Comparison of ENCODE assay signal across 26 cellular contexts in genomic region chrX:110013968-110014367, GRCh38.
"Had no signal": no experiment of that assay in that cellular context is flagged by ENCODE, and none has a peak within 500 bp of the region (broad histone marks: within the 10 kb centered on the region; RNA-seq: fewer than 3 reads in every experiment).

No MANE protein-coding gene starts in this region.

- H3K27ac Mint-ChIP-seq: activated CD8-positive, alpha-beta T cell treated with anti-CD3 and anti-CD28 coated beads for 36 hours; activated naive CD4-positive, alpha-beta T cell treated with anti-CD3 and anti-CD28 coated beads for 36 hours; activated naive CD4-positive, alpha-beta T cell treated with anti-CD3 and anti-CD28 coated beads, Interleukin-2, amount 50 U/mL, for 24 hours; activated naive CD8-positive, alpha-beta T cell treated with anti-CD3 and anti-CD28 coated beads for 36 hours; activated naive CD8-positive, alpha-beta T cell treated with anti-CD3 and anti-CD28 coated beads, Interleukin-2, amount 50 U/mL, for 24 hours; activated T-helper 1 cell treated with anti-CD3 and anti-CD28 coated beads, Interleukin-12 subunit alpha, Interleukin-12 subunit beta, Interleukin-2, Interleukin-4 antibody, amounts not matched to agents 30 ng/mL and 10 ng/mL and 1 ng/mL, durations not matched to agents 14 hours and 24 hours and 36 hours; activated T-helper 2 cell treated with anti-CD3 and anti-CD28 coated beads, Interferon-gamma antibody, Interleukin-2, Interleukin-4, amounts not matched to agents 10 μg/mL and 5 μg/mL and 100 μg/mL, durations not matched to agents 14 hours and 24 hours and 36 hours; WTC11 had no signal

- H3K27ac ChIP-seq: adrenal gland, brain microvascular endothelial cell, epithelial cell of prostate had no signal

- H3K4me3 Mint-ChIP-seq: activated CD8-positive, alpha-beta T cell treated with anti-CD3 and anti-CD28 coated beads for 36 hours; activated naive CD4-positive, alpha-beta T cell treated with anti-CD3 and anti-CD28 coated beads for 36 hours; activated naive CD4-positive, alpha-beta T cell treated with anti-CD3 and anti-CD28 coated beads, Interleukin-2, amount 50 U/mL, for 24 hours; activated naive CD8-positive, alpha-beta T cell treated with anti-CD3 and anti-CD28 coated beads for 36 hours; activated naive CD8-positive, alpha-beta T cell treated with anti-CD3 and anti-CD28 coated beads, Interleukin-2, amount 50 U/mL, for 24 hours; activated T-helper 1 cell treated with anti-CD3 and anti-CD28 coated beads, Interleukin-12 subunit alpha, Interleukin-12 subunit beta, Interleukin-2, Interleukin-4 antibody, amounts not matched to agents 30 ng/mL and 10 ng/mL and 1 ng/mL, durations not matched to agents 14 hours and 24 hours and 36 hours; central memory CD8-positive, alpha-beta T cell; WTC11 had no signal

- DNase-seq: activated CD4-positive, alpha-beta T cell treated with anti-CD3 and anti-CD28 coated beads for 48 hours; activated CD4-positive, alpha-beta T cell treated with anti-CD3 and anti-CD28 coated beads, Interleukin-2, amount 50 U/mL, for 1 hour; activated CD4-positive, alpha-beta T cell treated with anti-CD3 and anti-CD28 coated beads, Interleukin-2, amount 50 U/mL, for 48 hours; activated CD8-positive, alpha-beta memory T cell treated with anti-CD3 and anti-CD28 coated beads for 24 hours; activated CD8-positive, alpha-beta T cell treated with anti-CD3 and anti-CD28 coated beads for 36 hours; activated effector memory CD4-positive, alpha-beta T cell treated with anti-CD3 and anti-CD28 coated beads, Interleukin-2, amount 50 U/mL, for 16 hours; activated naive CD4-positive, alpha-beta T cell treated with anti-CD3 and anti-CD28 coated beads for 36 hours; activated naive CD8-positive, alpha-beta T cell treated with anti-CD3 and anti-CD28 coated beads for 36 hours; activated naive CD8-positive, alpha-beta T cell treated with anti-CD3 and anti-CD28 coated beads, Interleukin-2, amount 50 U/mL, for 24 hours; activated T-cell treated with anti-CD3 and anti-CD28 coated beads, Interleukin-2, amount 50 U/mL, for 1 hour; activated T-cell treated with anti-CD3 and anti-CD28 coated beads, Interleukin-2, amount 50 U/mL, for 48 hours; adrenal gland; amygdala; aorta; brain microvascular endothelial cell; cortex of kidney; effector CD8-positive, alpha-beta T cell; foreskin fibroblast; heart right ventricle; T-helper 2 cell had no signal

- ATAC-seq: activated CD8-positive, alpha-beta T cell treated with anti-CD3 and anti-CD28 coated beads for 36 hours; activated naive CD8-positive, alpha-beta T cell treated with anti-CD3 and anti-CD28 coated beads, Interleukin-2, amount 50 U/mL, for 24 hours; heart right ventricle; WTC11 had no signal

- H3K36me3 Mint-ChIP-seq: WTC11 had no signal

- H3K27me3 Mint-ChIP-seq: activated CD8-positive, alpha-beta T cell treated with anti-CD3 and anti-CD28 coated beads for 36 hours; activated naive CD4-positive, alpha-beta T cell treated with anti-CD3 and anti-CD28 coated beads, Interleukin-2, amount 50 U/mL, for 24 hours; activated naive CD8-positive, alpha-beta T cell treated with anti-CD3 and anti-CD28 coated beads for 36 hours; activated naive CD8-positive, alpha-beta T cell treated with anti-CD3 and anti-CD28 coated beads, Interleukin-2, amount 50 U/mL, for 24 hours; central memory CD8-positive, alpha-beta T cell had no signal

- H3K27me3 ChIP-seq: adrenal gland, brain microvascular endothelial cell had no signal

- H3K4me3 ChIP-seq: adrenal gland, heart right ventricle had no signal

- H3K36me3 ChIP-seq: adrenal gland, brain microvascular endothelial cell had no signal

- H3K9me3 ChIP-seq: adrenal gland, heart right ventricle had no signal

- H3K9me3 Mint-ChIP-seq: activated CD8-positive, alpha-beta T cell treated with anti-CD3 and anti-CD28 coated beads for 36 hours; activated naive CD4-positive, alpha-beta T cell treated with anti-CD3 and anti-CD28 coated beads for 36 hours; activated naive CD4-positive, alpha-beta T cell treated with anti-CD3 and anti-CD28 coated beads, Interleukin-2, amount 50 U/mL, for 24 hours; activated naive CD8-positive, alpha-beta T cell treated with anti-CD3 and anti-CD28 coated beads for 36 hours; activated naive CD8-positive, alpha-beta T cell treated with anti-CD3 and anti-CD28 coated beads, Interleukin-2, amount 50 U/mL, for 24 hours; activated T-helper 1 cell treated with anti-CD3 and anti-CD28 coated beads, Interleukin-12 subunit alpha, Interleukin-12 subunit beta, Interleukin-2, Interleukin-4 antibody, amounts not matched to agents 30 ng/mL and 10 ng/mL and 1 ng/mL, durations not matched to agents 14 hours and 24 hours and 36 hours; activated T-helper 2 cell treated with anti-CD3 and anti-CD28 coated beads, Interferon-gamma antibody, Interleukin-2, Interleukin-4, amounts not matched to agents 10 μg/mL and 5 μg/mL and 100 μg/mL, durations not matched to agents 14 hours and 24 hours and 36 hours; central memory CD8-positive, alpha-beta T cell; WTC11 had no signal
